Comparison of ENCODE assay signal across 31 cellular contexts in genomic region chr12:88793091-88793490, GRCh38.
DNase-seq lines count a peak whose midpoint lies in the region; ATAC-seq, FAIRE-seq and TF ChIP-seq lines count a peak whose summit lies in the region.
"Had no signal": no experiment of that assay in that cellular context is flagged by ENCODE, and none has a peak within 500 bp of the region (broad histone marks: within the 10 kb centered on the region; RNA-seq: fewer than 3 reads in every experiment).

No MANE protein-coding gene starts in this region.

- POLR2A ChIA-PET in HepG2 (lab: Yijun Ruan, JAX) = no interaction called here

- CTCF ChIA-PET in HepG2 (lab: Yijun Ruan, JAX; ENCODE audit: low intra/inter-chr PET ratio, low total read pairs) = no interaction called here

- TF ChIP-seq RAD21 in HepG2 (CRISPR knock-in tag; IDR thresholded peaks at IDR 0.05) = no peak

- intact Hi-C loops in HepG2 (cut with micrococcal nuclease; ENCODE audit: unreplicated experiment) = no loop called here

- H3K9ac ChIP-seq in HepG2 (ENCODE audit: insufficient read depth, low read depth, low read length) = no peak overlapping the region

- no peaks in the 10 kb centered on the region for H3K4me1 ChIP-seq in HepG2 (ENCODE audit: insufficient read depth, low read length)
- H3K4me1 ChIP-seq: adrenal gland, gastrocnemius medialis, lower lobe of right lung had no signal

- no peak for TF ChIP-seq CTCF in brain microvascular endothelial cell (IDR thresholded peaks at IDR 0.05; ENCODE audit: low read depth, low read length, missing control alignments)
- TF ChIP-seq CTCF in foreskin fibroblast (IDR thresholded peaks at IDR 0.05; ENCODE audit: low read depth, low read length) = no peak
- no peak for TF ChIP-seq CTCF in HepG2 (CRISPR knock-in tag; IDR thresholded peaks at IDR 0.05)

- no peaks in the 10 kb centered on the region for H3K79me2 ChIP-seq in HepG2 (ENCODE audit: insufficient read depth, low read length)

- H3K36me3 ChIP-seq in brain microvascular endothelial cell (replicated peaks) = no peaks in the 10 kb centered on the region
- H3K36me3 ChIP-seq in H7 (replicated peaks; ENCODE audit: control insufficient read depth, insufficient read depth, low read length) = no peaks in the 10 kb centered on the region; the same call in 1 of the 2 replicates
- no peaks in the 10 kb centered on the region for H3K36me3 ChIP-seq in HepG2 (replicated peaks in 1 of 2; ENCODE audit: control insufficient read depth in 1 of 2, insufficient read depth in 2 of 2, low read length in 2 of 2)
- H3K36me3 ChIP-seq: adrenal gland, gastrocnemius medialis, HAP-1, lower lobe of right lung had no signal

- no peak for TF ChIP-seq POLR2A in HepG2 (IDR thresholded peaks at IDR 0.05; ENCODE audit: insufficient read depth in 1 of 2, low read depth in 2 of 2, low read length in 2 of 2)

- in situ Hi-C loops in brain microvascular endothelial cell (cut with HindIII; ENCODE audit: low pct_ligation_motif_present, low sequenced_read_pairs) (no loop called here), HepG2 (cut with HindIII; ENCODE audit: extremely low pct_ligation_motif_present, low pct_unique_long_range_greater_than_20kb) (no loop called here)

- no peak overlapping the region for H3K4me2 ChIP-seq in HepG2 (ENCODE audit: low read depth, low read length)

- H2AFZ ChIP-seq in HepG2 (ENCODE audit: low read length) = no peak overlapping the region

- H3K27ac ChIP-seq in brain microvascular endothelial cell (no peak overlapping the region), HepG2 (ENCODE audit: extremely low read length, insufficient read depth, low read length) (no peak overlapping the region)
- H3K27ac ChIP-seq: adrenal gland, coronary artery, gastrocnemius medialis, lower lobe of right lung had no signal

- ATAC-seq in HepG2 (no peak), HG03342 (IDR thresholded peaks at IDR 0.05; ENCODE audit: unreplicated experiment) (no peak)
- ATAC-seq: gastrocnemius medialis; lower lobe of right lung; naive thymus-derived CD8-positive, alpha-beta T cell; stimulated activated effector memory CD8-positive, alpha-beta T cell treated with anti-CD3 and anti-CD28 coated beads, Interleukin-12 subunit alpha, Interleukin-12 subunit beta, amount 100 ng/mL, for 72 hours had no signal

- BruUV-seq in HepG2 (replicated peaks; lab: Mats Ljungman, UMichigan) = no TSS peak

- H3K4me3 ChIP-seq in brain microvascular endothelial cell (ENCODE audit: low read depth, low read length) = no peak overlapping the region
- H3K4me3 ChIP-seq in foreskin fibroblast (ENCODE audit: low read depth in 1 of 2, low read length in 2 of 2) = no peak overlapping the region
- no peak overlapping the region for H3K4me3 ChIP-seq in H7 (ENCODE audit: insufficient read depth, low read depth, low read length)
- H3K4me3 ChIP-seq in HepG2 (replicated peaks in 1 of 3; ENCODE audit: insufficient read depth in 1 of 3, low read depth in 2 of 3, low read length in 3 of 3) = no peak overlapping the region
- H3K4me3 ChIP-seq: adrenal gland, coronary artery, gastrocnemius medialis, HAP-1, lower lobe of right lung had no signal

- no peak for FAIRE-seq in HepG2 (lab: Jason Lieb, UNC)
- FAIRE-seq: GM19239 had no signal

- no peaks in the 10 kb centered on the region for H3K27me3 ChIP-seq in brain microvascular endothelial cell (replicated peaks)
- H3K27me3 ChIP-seq in H7 (ENCODE audit: control insufficient read depth, insufficient read depth, low read length) = no peaks in the 10 kb centered on the region
- H3K27me3 ChIP-seq in HepG2 (ENCODE audit: control insufficient read depth in 1 of 2, insufficient read depth in 2 of 2, low read length in 2 of 2) = no peaks in the 10 kb centered on the region
- H3K27me3 ChIP-seq: adrenal gland, gastrocnemius medialis had no signal

- no peaks in the 10 kb centered on the region for H4K20me1 ChIP-seq in HepG2 (ENCODE audit: insufficient read depth, low read length)

- DNase-seq in AG20443 (ENCODE audit: low spot score) (peak; percentile 37), HS-5 (ENCODE audit: low read depth) (peak; percentile 18), brain microvascular endothelial cell (peak; percentile 47), foreskin fibroblast (peak; percentile 51 to 72), H7 (no peak), HepG2 (ENCODE audit: low spot score) (no peak)
- DNase-seq in stimulated activated CD4-positive, alpha-beta T cell treated with anti-CD3 and anti-CD28 coated beads, Interleukin-1b, Interleukin-23, amount 100 ng/mL, for 48 hours = no peak
- DNase-seq: activated CD4-positive, alpha-beta memory T cell treated with anti-CD3 and anti-CD28 coated beads, Interleukin-2, amount 10 ng/mL, durations not matched to agents 7 days and 5 days; activated CD4-positive, alpha-beta T cell treated with anti-CD3 and anti-CD28 coated beads for 1 hour; activated CD8-positive, alpha-beta memory T cell treated with anti-CD3 and anti-CD28 coated beads, Interleukin-2, amount 50 U/mL, for 4 hours; activated naive CD4-positive, alpha-beta T cell treated with anti-CD3 and anti-CD28 coated beads for 36 hours; adrenal gland; C1 segment of cervical spinal cord; DMS53; effector CD8-positive, alpha-beta T cell; gastrocnemius medialis; GDM1; kidney glomerular epithelial cell; lower lobe of right lung; naive thymus-derived CD8-positive, alpha-beta T cell; NCI-H1048; NCI-H1694; NCI-H446 treated with DMSO at 0.1 percent for 48 hours; NCI-H82; SIG-M5; stimulated activated CD4-positive, alpha-beta T cell treated with anti-CD3 and anti-CD28 coated beads, Interleukin-15, amount 100 ng/mL, for 24 hours had no signal

- peaks cover 27% of the 10 kb centered on the region for H3K9me3 ChIP-seq in HepG2 (ENCODE audit: low read length)
- H3K9me3 ChIP-seq: adrenal gland, gastrocnemius medialis had no signal

- no peak for TF ChIP-seq EP300 in HepG2 (IDR thresholded peaks at IDR 0.05; ENCODE audit: low read depth in 2 of 2, low read length in 2 of 2)
- TF ChIP-seq EP300 in HepG2 (CRISPR knock-in tag; IDR thresholded peaks at IDR 0.05; ENCODE audit: borderline replicate concordance) = no peak

TF ChIP-seq in HepG2, 621 proteins besides CTCF, POLR2A, EP300 and RAD21:
- no peak for TF ChIP-seq TBL1XR1 (IDR thresholded peaks at IDR 0.05; ENCODE audit: borderline replicate concordance, low read length, partially characterized antibody)
- no peak for TF ChIP-seq ZNF276 (CRISPR knock-in tag; IDR thresholded peaks at IDR 0.05; ENCODE audit: low read depth)

Comparison
In these comparisons a context has a peak if more than half of its experiments do, and no peak if none do; other contexts are left out.
1. DNase-seq: peak in AG20443 (single experiment), HS-5 (single experiment), brain microvascular endothelial cell (single experiment) and foreskin fibroblast (2 of 2); none in stimulated activated CD4-positive, alpha-beta T cell treated with anti-CD3 and anti-CD28 coated beads, Interleukin-1b, Interleukin-23, amount 100 ng/mL, for 48 hours (single experiment), H7 (single experiment) and HepG2 (single experiment).